Comparison of ENCODE assay signal across 19 cellular contexts in genomic region chr18:79413025-79413424, GRCh38. TPM values are rescaled to one million over a fixed set of nuclear protein-coding genes. Genes with fewer than 3 reads are reported as not detected.
DNase-seq lines count a peak whose midpoint lies in the region; ATAC-seq and TF ChIP-seq lines count a peak whose summit lies in the region.
"Had no signal": no experiment of that assay in that cellular context is flagged by ENCODE, and none has a peak within 500 bp of the region (broad histone marks: within the 10 kb centered on the region; RNA-seq: fewer than 3 reads in every experiment).

No MANE protein-coding gene starts in this region.

- H3K36me3 Mint-ChIP-seq in activated naive CD4-positive, alpha-beta T cell treated with anti-CD3 and anti-CD28 coated beads, Interleukin-2, amount 50 U/mL, for 72 hours = peaks cover 17 to 18% of the 10 kb centered on the region in 2 donors
- H3K36me3 Mint-ChIP-seq in activated naive CD4-positive, alpha-beta T cell treated with anti-CD3 and anti-CD28 coated beads for 36 hours (ENCODE audit: low read depth) = peaks cover 40% of the 10 kb centered on the region
- peaks cover 36% of the 10 kb centered on the region for H3K36me3 Mint-ChIP-seq in nephron progenitor cell (ENCODE audit: low read depth)

- TF ChIP-seq CTCF in NB4 (IDR thresholded peaks at IDR 0.05; ENCODE audit: low read depth, low read length) (no peak), nephron progenitor cell (IDR thresholded peaks at IDR 0.05) (no peak)

- H3K4me3 ChIP-seq in NB4 (ENCODE audit: low read depth, low read length) = no peak overlapping the region

- DNase-seq in activated naive CD4-positive, alpha-beta T cell treated with anti-CD3 and anti-CD28 coated beads, Interleukin-2, amount 50 U/mL, for 72 hours (ENCODE audit: low spot score in 2 of 2) = no peak
- no peak for DNase-seq in activated naive CD4-positive, alpha-beta T cell treated with anti-CD3 and anti-CD28 coated beads for 36 hours
- DNase-seq in NB4 (ENCODE audit: low read depth) (peak; percentile 35), dermis blood vessel endothelial cell (peak; percentile 54), nephron progenitor cell (no peak), 8988T (no peak), T-helper 9 cell (no peak)
- DNase-seq: ACHN, DND-41, GDM1, GOT3, HFFc6, KG1, NCI-H1105 treated with DMSO at 0.1 percent for 48 hours, NCI-H1930, NCI-H2171 treated with DMSO at 0.1 percent for 48 hours, NCI-H774 had no signal

- CTCF ChIA-PET in activated naive CD4-positive, alpha-beta T cell treated with anti-CD3 and anti-CD28 coated beads for 36 hours (lab: Charles Lee) = no interaction called here

- H3K27me3 Mint-ChIP-seq in activated naive CD4-positive, alpha-beta T cell treated with anti-CD3 and anti-CD28 coated beads for 36 hours (ENCODE audit: low read depth) = no peaks in the 10 kb centered on the region
- peaks cover 4% of the 10 kb centered on the region for H3K27me3 Mint-ChIP-seq in nephron progenitor cell (ENCODE audit: low read depth, poor library complexity)
- H3K27me3 Mint-ChIP-seq: CD8-positive, alpha-beta memory T cell had no signal

- H3K27ac Mint-ChIP-seq in activated naive CD4-positive, alpha-beta T cell treated with anti-CD3 and anti-CD28 coated beads, Interleukin-2, amount 50 U/mL, for 72 hours = peak overlapping the region; percentile 10 to 77
- H3K27ac Mint-ChIP-seq in activated naive CD4-positive, alpha-beta T cell treated with anti-CD3 and anti-CD28 coated beads for 36 hours = no peak overlapping the region
- peak overlapping the region; percentile 48 for H3K27ac Mint-ChIP-seq in nephron progenitor cell
- H3K27ac Mint-ChIP-seq: HFFc6 had no signal

- TF ChIP-seq POLR2A in NB4 (IDR thresholded peaks at IDR 0.05; ENCODE audit: extremely low read depth, insufficient read length) = no peak

- H3K9me3 Mint-ChIP-seq in activated naive CD4-positive, alpha-beta T cell treated with anti-CD3 and anti-CD28 coated beads, Interleukin-2, amount 50 U/mL, for 72 hours = no peaks in the 10 kb centered on the region
- no peaks in the 10 kb centered on the region for H3K9me3 Mint-ChIP-seq in activated naive CD4-positive, alpha-beta T cell treated with anti-CD3 and anti-CD28 coated beads for 36 hours
- no peaks in the 10 kb centered on the region for H3K9me3 Mint-ChIP-seq in nephron progenitor cell
- H3K9me3 Mint-ChIP-seq: CD8-positive, alpha-beta memory T cell had no signal

- peaks cover 28% of the 10 kb centered on the region for H3K4me1 Mint-ChIP-seq in activated naive CD4-positive, alpha-beta T cell treated with anti-CD3 and anti-CD28 coated beads for 36 hours (ENCODE audit: low read depth)
- peaks cover 38% of the 10 kb centered on the region for H3K4me1 Mint-ChIP-seq in nephron progenitor cell

- H3K4me3 Mint-ChIP-seq in activated naive CD4-positive, alpha-beta T cell treated with anti-CD3 and anti-CD28 coated beads for 36 hours = no peak overlapping the region
- H3K4me3 Mint-ChIP-seq in nephron progenitor cell = no peak overlapping the region
- H3K4me3 Mint-ChIP-seq: CD8-positive, alpha-beta memory T cell; HFFc6 had no signal

- ATAC-seq in activated naive CD4-positive, alpha-beta T cell treated with anti-CD3 and anti-CD28 coated beads, Interleukin-2, amount 50 U/mL, for 72 hours = no peak
- no peak for ATAC-seq in GM19351 (IDR thresholded peaks at IDR 0.05; ENCODE audit: unreplicated experiment)

- intact Hi-C loops in activated naive CD4-positive, alpha-beta T cell treated with anti-CD3 and anti-CD28 coated beads for 36 hours (cut with micrococcal nuclease) = no loop called here

RNA-seq across cellular contexts. Expression of gene NFATC1, which starts 17.3 kb away (rescaled TPM):
- total RNA-seq in activated naive CD4-positive, alpha-beta T cell treated with anti-CD3 and anti-CD28 coated beads, Interleukin-2, amount 50 U/mL, for 72 hours = 10 to 100 TPM; 89.4 to 94.8 TPM
- 10 to 100 TPM; 77.8 to 79.4 TPM for total RNA-seq in activated naive CD4-positive, alpha-beta T cell treated with anti-CD3 and anti-CD28 coated beads for 36 hours
- 17.0 and 19.3 TPM in 2 replicates for total RNA-seq in dermis blood vessel endothelial cell

Comparison
In these comparisons a context has a peak if more than half of its experiments do, and no peak if none do; other contexts are left out.
1. DNase-seq: peak in NB4 (single experiment) and dermis blood vessel endothelial cell (single experiment); none in activated naive CD4-positive, alpha-beta T cell treated with anti-CD3 and anti-CD28 coated beads, Interleukin-2, amount 50 U/mL, for 72 hours (0 of 2), activated naive CD4-positive, alpha-beta T cell treated with anti-CD3 and anti-CD28 coated beads for 36 hours (single experiment), nephron progenitor cell (single experiment), 8988T (single experiment) and T-helper 9 cell (single experiment).